In genomic region chr4:125322363-125322730, GRCh38 we compare ENCODE assay signal across 11 cellular contexts. TPM values are rescaled to one million over a fixed set of nuclear protein-coding genes. Genes with fewer than 3 reads are reported as not detected.
A peak's percentile ranks its signal among the peaks of the same experiment; 100 is the strongest.
DNase-seq lines count a peak whose midpoint lies in the region; ATAC-seq and TF ChIP-seq lines count a peak whose summit lies in the region.
"Had no signal": no experiment of that assay in that cellular context is flagged by ENCODE, and none has a peak within 500 bp of the region (broad histone marks: within the 10 kb centered on the region; RNA-seq: fewer than 3 reads in every experiment).

No MANE protein-coding gene starts in this region.

- WGBS in heart left ventricle, 4 donors: 0 to 18% (median 10%) methylated on average over 1 of the region's 1 CpG
- no CpG with 5 or more reads among the region's 1 CpG for WGBS in mesodermal cell (ENCODE audit: insufficient coverage in 2 of 2), 2 experiments

- no peak for DNase-seq in heart left ventricle
- no peak for DNase-seq in Right ventricle myocardium superior
- no peak for DNase-seq in coronary artery (ENCODE audit: low spot score)
- DNase-seq in upper lobe of right lung: no peak
- DNase-seq in cortex of kidney (lab: John Stamatoyannopoulos, UW): no peak
- DNase-seq in AG08395 (ENCODE audit: low spot score): no peak
- DNase-seq: BE2C; NCI-H1436; stimulated activated CD4-positive, alpha-beta T cell treated with anti-CD3 and anti-CD28 coated beads, Interleukin-1b, Interleukin-23, amount 100 ng/mL, for 48 hours had no signal

- TF ChIP-seq CTCF in heart left ventricle (IDR thresholded peaks at IDR 0.05) (no peak), coronary artery (IDR thresholded peaks at IDR 0.05) (no peak), upper lobe of right lung (IDR thresholded peaks at IDR 0.05) (no peak)

- H3K4me3 ChIP-seq in heart left ventricle (peak overlapping the region in 9 of 12 donors; percentile 9 to 48 (median 26)), coronary artery (peak overlapping the region; percentile 92), mesodermal cell (ENCODE audit: extremely low read depth, insufficient read depth, low read length, poor library complexity, severe bottlenecking) (peak overlapping the region; percentile 14), upper lobe of right lung (peak overlapping the region; percentile 28)

- H3K27ac ChIP-seq in heart left ventricle (peak overlapping the region in 10 of 12 donors; percentile 22 to 61 (median 49)), coronary artery (peak overlapping the region; percentile 56 to 74), mesodermal cell (ENCODE audit: low read depth, low read length, severe bottlenecking) (no peak overlapping the region), upper lobe of right lung (no peak overlapping the region)

- H3K9me3 ChIP-seq in heart left ventricle: no peaks in the 10 kb centered on the region
- no peaks in the 10 kb centered on the region for H3K9me3 ChIP-seq in mesodermal cell (ENCODE audit: control insufficient read depth, low read length)
- H3K9me3 ChIP-seq in upper lobe of right lung: no peaks in the 10 kb centered on the region
- H3K9me3 ChIP-seq: BE2C had no signal

- intact Hi-C loops in heart left ventricle (cut with DNase I) (loop anchor here in 1 of 10 donors (5.0 kb wide), 1 partner anchor 70 kb away; no protein-coding TSS in a partner anchor), Right ventricle myocardium superior (cut with DNase I) (loop anchor here (5.0 kb wide), 1 partner anchor 110 kb away; no protein-coding TSS in a partner anchor), upper lobe of right lung (cut with DNase I) (no loop called here)

- no peak for TF ChIP-seq POLR2A in heart left ventricle (IDR thresholded peaks at IDR 0.05)

- H3K4me1 ChIP-seq in heart left ventricle (peaks cover 5 to 81% (median 42%) of the 10 kb centered on the region in 12 donors), mesodermal cell (ENCODE audit: control insufficient read depth, insufficient read depth, low read length, poor library complexity, severe bottlenecking) (no peaks in the 10 kb centered on the region), upper lobe of right lung (peaks cover 23% of the 10 kb centered on the region)

- H3K36me3 ChIP-seq in heart left ventricle (peaks cover 0 to 8% (median 0%) of the 10 kb centered on the region in 9 donors), mesodermal cell (ENCODE audit: control insufficient read depth, insufficient read depth, low read length) (peaks cover 23% of the 10 kb centered on the region), upper lobe of right lung (no peaks in the 10 kb centered on the region)
- H3K36me3 ChIP-seq: BE2C had no signal

- ATAC-seq in heart left ventricle (peak in 1 of 4 donors; percentile 9), Right ventricle myocardium superior (ENCODE audit: poor library complexity) (no peak), upper lobe of right lung (no peak), HG02798 (IDR thresholded peaks at IDR 0.05; ENCODE audit: poor library complexity, unreplicated experiment) (no peak)

- H3K27me3 ChIP-seq in heart left ventricle (peaks cover 0 to 3% (median 0%) of the 10 kb centered on the region in 9 donors), upper lobe of right lung (peaks cover 8% of the 10 kb centered on the region)
- H3K27me3 ChIP-seq: BE2C had no signal

RNA-seq across cellular contexts. Expression of gene FAT4, which starts 7.6 kb away (rescaled TPM):
- 10 to 100 TPM in 6 of 9 donors, 1 to 10 TPM in 3; 5.3 to 16.3 (median 11.8) TPM for total RNA-seq in heart left ventricle
- 1 to 10 TPM; 1.3 to 4.1 TPM for polyA plus RNA-seq in heart left ventricle
- 6.2 TPM for total RNA-seq in Right ventricle myocardium superior
- 8.0 TPM for polyA plus RNA-seq in mesodermal cell (2013, experiment 1 of 2)
- 5.8 TPM for polyA plus RNA-seq in mesodermal cell (2013, experiment 2 of 2)
- 17.9 TPM for total RNA-seq in upper lobe of right lung

Comparison
In these comparisons a context has a peak if more than half of its experiments do, and no peak if none do; other contexts are left out.
1. H3K27ac ChIP-seq: peak in heart left ventricle (10 of 12) and coronary artery (2 of 2); none in mesodermal cell (single experiment) and upper lobe of right lung (single experiment).
2. H3K4me3 ChIP-seq: peak in every context shown above with its lines; median percentile 92 in coronary artery; 28 in upper lobe of right lung; 26 in heart left ventricle; 14 in mesodermal cell.